Comparison of ENCODE assay signal across 8 cellular contexts in genomic region chr4:168318266-168318895, GRCh38. TPM values are rescaled to one million over a fixed set of nuclear protein-coding genes. Genes with fewer than 3 reads are reported as not detected.
A peak's percentile ranks its signal among the peaks of the same experiment; 100 is the strongest.
DNase-seq lines count a peak whose midpoint lies in the region; ATAC-seq and TF ChIP-seq lines count a peak whose summit lies in the region.

TSS of gene DDX60 (minus strand) at chr4:168318752. CDS start at chr4:168311259, 7,493 bp downstream.

- TF ChIP-seq CTCF in AG10803 (conservative IDR thresholded peaks at IDR 0.05; ENCODE audit: low read length) = peak; percentile 49

- peak; percentile 87 for TF ChIP-seq POLR2A in GM18951 (IDR thresholded peaks at IDR 0.05; ENCODE audit: extremely low read depth, insufficient read depth, insufficient read length)

- H3K27ac Mint-ChIP-seq in activated CD8-positive, alpha-beta T cell treated with anti-CD3 and anti-CD28 coated beads, Interleukin-2, amount 10 ng/mL, durations not matched to agents 7 days and 5 days = peak within 1 kb of the TSS; percentile 98

- DNase-seq in AG10803 (ENCODE audit: low read depth) (peak; percentile 66), NCI-H510A treated with DMSO at 0.1 percent for 48 hours (lab: John Stamatoyannopoulos, UW) (peak; percentile 79), lung microvascular endothelial cell (ENCODE audit: low read depth in 2 of 2) (peak; percentile 86 to 87)
- DNase-seq in activated CD8-positive, alpha-beta T cell treated with anti-CD3 and anti-CD28 coated beads, Interleukin-2, amount 10 ng/mL, durations not matched to agents 7 days and 5 days = peak; percentile 94
- peak; percentile 68 for DNase-seq in effector CD8-positive, alpha-beta T cell (lab: John Stamatoyannopoulos, UW)
- peak; percentile 53 to 69 (median 67) for DNase-seq in stimulated activated CD4-positive, alpha-beta T cell treated with anti-CD3 and anti-CD28 coated beads, TNF-alpha, amount 100 ng/mL, for 48 hours (ENCODE audit: low read depth in 3 of 3)

- in situ Hi-C loops in GM18951 (cut with MboI; ENCODE audit: low sequenced_read_pairs, unreplicated experiment) = no loop called here

- no peaks in the 10 kb centered on the region for H3K27me3 Mint-ChIP-seq in activated CD8-positive, alpha-beta T cell treated with anti-CD3 and anti-CD28 coated beads, Interleukin-2, amount 10 ng/mL, durations not matched to agents 7 days and 5 days (ENCODE audit: low read depth)

- peak within 1 kb of the TSS; percentile 94 for H3K4me3 Mint-ChIP-seq in activated CD8-positive, alpha-beta T cell treated with anti-CD3 and anti-CD28 coated beads, Interleukin-2, amount 10 ng/mL, durations not matched to agents 7 days and 5 days

- CTCF ChIA-PET in activated CD8-positive, alpha-beta T cell treated with anti-CD3 and anti-CD28 coated beads, Interleukin-2, amount 10 ng/mL, durations not matched to agents 7 days and 5 days (lab: Charles Lee) = interaction anchor here (0.7 to 1.3 kb wide), 4 partner anchors 13 to 196 kb away, joined by 3 to 10 read pairs (median 5); no protein-coding TSS in a partner anchor

- H3K9me3 Mint-ChIP-seq in activated CD8-positive, alpha-beta T cell treated with anti-CD3 and anti-CD28 coated beads, Interleukin-2, amount 10 ng/mL, durations not matched to agents 7 days and 5 days (ENCODE audit: insufficient read depth) = peaks cover 8% of the 10 kb centered on the region

- peak within 1 kb of the TSS; percentile 90 for H3K4me3 ChIP-seq in AG10803 (ENCODE audit: low read length)

- POLR2A ChIA-PET in activated CD8-positive, alpha-beta T cell treated with anti-CD3 and anti-CD28 coated beads, Interleukin-2, amount 10 ng/mL, durations not matched to agents 7 days and 5 days (lab: Charles Lee) = interaction anchor here (0.7 to 3.2 kb wide), 13 partner anchors 9 to 1302 kb away, joined by 3 to 27 read pairs (median 4); partner anchors contain the start of genes CBR4, CLCN3 and DDX60L

- H3K36me3 Mint-ChIP-seq in activated CD8-positive, alpha-beta T cell treated with anti-CD3 and anti-CD28 coated beads, Interleukin-2, amount 10 ng/mL, durations not matched to agents 7 days and 5 days (ENCODE audit: low read depth) = peaks cover 73% of the 10 kb centered on the region

- peak; percentile 99 for ATAC-seq in HG03196 (IDR thresholded peaks at IDR 0.05; ENCODE audit: unreplicated experiment)
- ATAC-seq in activated CD8-positive, alpha-beta T cell treated with anti-CD3 and anti-CD28 coated beads, Interleukin-2, amount 10 ng/mL, durations not matched to agents 7 days and 5 days = peak; percentile 95

- H3K4me1 Mint-ChIP-seq in activated CD8-positive, alpha-beta T cell treated with anti-CD3 and anti-CD28 coated beads, Interleukin-2, amount 10 ng/mL, durations not matched to agents 7 days and 5 days (ENCODE audit: low read depth) = peaks cover 60% of the 10 kb centered on the region

RNA-seq across cellular contexts. Expression of gene DDX60, which starts in this region (rescaled TPM):
- total RNA-seq in activated CD8-positive, alpha-beta T cell treated with anti-CD3 and anti-CD28 coated beads, Interleukin-2, amount 10 ng/mL, durations not matched to agents 7 days and 5 days = 100 to 1,000 TPM; 111 to 115 TPM
- total RNA-seq in lung microvascular endothelial cell = 13.9 and 25.2 TPM in 2 replicates

Comparison
In these comparisons a context has a peak if more than half of its experiments do, and no peak if none do; other contexts are left out.
1. Peak in every context shown above with its lines: DNase-seq, ATAC-seq and H3K4me3 ChIP-seq.